8 cellular contexts compared by ENCODE assay signal in genomic region chr6:33297406-33297955, GRCh38. TPM values are rescaled to one million over a fixed set of nuclear protein-coding genes. Genes with fewer than 3 reads are reported as not detected.
A peak's percentile ranks its signal among the peaks of the same experiment; 100 is the strongest.
DNase-seq lines count a peak whose midpoint lies in the region; ATAC-seq, FAIRE-seq and TF ChIP-seq lines count a peak whose summit lies in the region.

No MANE protein-coding gene starts in this region.

- no peak for DNase-seq in DND-41
- peak; percentile 32 to 43 for DNase-seq in Kasumi-1 (lab: John Stamatoyannopoulos, UW)
- DNase-seq in bronchial epithelial cell (ENCODE audit: low read depth) = peak; percentile 65
- DNase-seq in lower leg skin (ENCODE audit: low spot score in 2 of 2) = peak in 1 of 2 donors; percentile 70
- no peak for DNase-seq in tibial nerve (ENCODE audit: low spot score in 2 of 2)
- DNase-seq in stimulated activated CD4-positive, alpha-beta T cell treated with anti-CD3 and anti-CD28 coated beads, Interleukin-4, amount 100 ng/mL, for 1 hour = no peak
- no peak for DNase-seq in DMS153 treated with DMSO at 0.1 percent for 48 hours (lab: John Stamatoyannopoulos, UW; ENCODE audit: unreplicated experiment)
- DNase-seq in RCC 7860 (ENCODE audit: low spot score) = no peak

- H2AFZ ChIP-seq in DND-41 (ENCODE audit: low read depth, low read length) = no peak overlapping the region

- H3K27ac ChIP-seq in DND-41 (ENCODE audit: low read length) (0 out of 2 replicates have a peak overlapping the region, but pooled peaks have one; percentile 28), tibial nerve (peak overlapping the region; percentile 90 to 98 (median 97))

- H3K27me3 ChIP-seq in DND-41 (ENCODE audit: insufficient read depth, low read length, poor library complexity) (no peaks in the 10 kb centered on the region), bronchial epithelial cell (ENCODE audit: control insufficient read depth, insufficient read depth, low read length) (no peaks in the 10 kb centered on the region), tibial nerve (no peaks in the 10 kb centered on the region)

- TF ChIP-seq POLR2A in lower leg skin (IDR thresholded peaks at IDR 0.05) (no peak), tibial nerve (IDR thresholded peaks at IDR 0.05) (no peak)

- 10 to 21% methylated on average over 15 to 16 of the region's 16 CpGs for WGBS in lower leg skin, 2 donors
- 13 to 16% methylated on average over 15 to 16 of the region's 16 CpGs for WGBS in tibial nerve, 2 donors

- H3K36me3 ChIP-seq in DND-41 (ENCODE audit: insufficient read depth, low read length) (peaks cover 42% of the 10 kb centered on the region), bronchial epithelial cell (ENCODE audit: control insufficient read depth, insufficient read depth, low read length) (peaks cover 24% of the 10 kb centered on the region), tibial nerve (peaks cover 0 to 60% (median 15%) of the 10 kb centered on the region in 3 donors)

- H3K4me2 ChIP-seq in DND-41 (ENCODE audit: insufficient read depth, low read length) = peak overlapping the region; percentile 96

- FAIRE-seq in bronchial epithelial cell (lab: Jason Lieb, UNC) (no peak), RCC 7860 (lab: Jason Lieb, UNC) (no peak)

- H3K9me3 ChIP-seq in DND-41 (ENCODE audit: insufficient read depth, low read length, severe bottlenecking) = no peaks in the 10 kb centered on the region
- no peaks in the 10 kb centered on the region for H3K9me3 ChIP-seq in tibial nerve

- H4K20me1 ChIP-seq in DND-41 (ENCODE audit: insufficient read depth, low read length) = 0 out of 2 replicates have a peak, but pooled peaks cover 6% of the 10 kb centered on the region

- H3K9ac ChIP-seq in DND-41 (ENCODE audit: low read depth, low read length) = peak overlapping the region; percentile 93; the same call in 1 of the 2 replicates

- TF ChIP-seq EP300 in tibial nerve (IDR thresholded peaks at IDR 0.05) = no peak

- intact Hi-C loops in lower leg skin (cut with DNase I; ENCODE audit: low total_unique reads) = no loop called here

- H3K4me1 ChIP-seq in DND-41 (ENCODE audit: insufficient read depth, low read length) (peaks cover 43% of the 10 kb centered on the region), tibial nerve (peaks cover 3 to 46% (median 11%) of the 10 kb centered on the region in 4 donors)

- no peak for ATAC-seq in DND-41 (ENCODE audit: insufficient read depth, low read depth)

- H3K79me2 ChIP-seq in DND-41 (ENCODE audit: insufficient read depth, low read length) = peaks cover 35% of the 10 kb centered on the region

- H3K4me3 ChIP-seq in DND-41 (ENCODE audit: low read depth in 1 of 2, low read length in 2 of 2) = peak overlapping the region in 1 of 2 experiments; percentile 90; a peak in 3 of 4 replicates
- H3K4me3 ChIP-seq in bronchial epithelial cell (ENCODE audit: low read depth, low read length) = peak overlapping the region; percentile 90
- H3K4me3 ChIP-seq in lower leg skin (ENCODE audit: low read depth, poor library complexity, severe bottlenecking) = peak overlapping the region; percentile 12
- H3K4me3 ChIP-seq in tibial nerve = peak overlapping the region; percentile 68 to 85 (median 77)

- TF ChIP-seq CTCF in DND-41 (IDR thresholded peaks at IDR 0.05; ENCODE audit: borderline replicate concordance, extremely low read depth, low read length, poor library complexity, severe bottlenecking) (no peak), bronchial epithelial cell (IDR thresholded peaks at IDR 0.05; ENCODE audit: insufficient read depth, low read length, severe bottlenecking) (no peak), lower leg skin (IDR thresholded peaks at IDR 0.05) (no peak), tibial nerve (IDR thresholded peaks at IDR 0.05) (no peak)

RNA-seq across cellular contexts. Expression of gene RGL2, which starts 1.3 kb away (rescaled TPM):
- 22.6 and 27.7 TPM in 2 replicates for total RNA-seq in bronchial epithelial cell
- 10 to 100 TPM; 79.7 to 95.3 (median 84.4) TPM for total RNA-seq in lower leg skin
- 10 to 100 TPM; 33.1 to 49.8 (median 43.7) TPM for total RNA-seq in tibial nerve

RNA-seq across cellular contexts. Expression of gene PFDN6, which starts 8.1 kb away (rescaled TPM):
- total RNA-seq in bronchial epithelial cell (61.7 and 64.5 TPM in 2 replicates), lower leg skin (10 to 100 TPM; 22.6 to 36.3 (median 35.3) TPM), tibial nerve (10 to 100 TPM; 12.4 to 48.7 (median 21.0) TPM)

RNA-seq across cellular contexts. Expression of gene WDR46, which starts 8.4 kb away (rescaled TPM):
- total RNA-seq in bronchial epithelial cell (59.5 and 132 TPM in 2 replicates), lower leg skin (10 to 100 TPM; 38.4 to 57.2 (median 47.0) TPM), tibial nerve (10 to 100 TPM; 46.5 to 88.4 (median 69.1) TPM)

RNA-seq across cellular contexts. Expression of gene TAPBP, which starts 16.4 kb away (rescaled TPM):
- total RNA-seq in bronchial epithelial cell = 11.6 and 24.3 TPM in 2 replicates
- 100 to 1,000 TPM in 1 of 4 donors, 10 to 100 TPM in 3; 80.3 to 122 (median 92.0) TPM for total RNA-seq in lower leg skin
- 10 to 100 TPM; 71.2 to 91.8 (median 89.7) TPM for total RNA-seq in tibial nerve

RNA-seq across cellular contexts. Expression of gene ZBTB22, which starts 20.1 kb away (rescaled TPM):
- total RNA-seq in bronchial epithelial cell = 13.2 and 20.1 TPM in 2 replicates
- total RNA-seq in lower leg skin = 10 to 100 TPM; 25.0 to 53.7 (median 35.8) TPM
- 10 to 100 TPM; 13.8 to 21.6 (median 17.5) TPM for total RNA-seq in tibial nerve

Comparison
In these comparisons a context has a peak if more than half of its experiments do, and no peak if none do; other contexts are left out.
1. DNase-seq: peak in Kasumi-1 (2 of 2) and bronchial epithelial cell (single experiment); none in DND-41 (single experiment), tibial nerve (0 of 2), stimulated activated CD4-positive, alpha-beta T cell treated with anti-CD3 and anti-CD28 coated beads, Interleukin-4, amount 100 ng/mL, for 1 hour (single experiment), DMS153 treated with DMSO at 0.1 percent for 48 hours (single experiment) and RCC 7860 (single experiment).